ENCODE assay signal across 32 cellular contexts in the genomic region with DNA sequence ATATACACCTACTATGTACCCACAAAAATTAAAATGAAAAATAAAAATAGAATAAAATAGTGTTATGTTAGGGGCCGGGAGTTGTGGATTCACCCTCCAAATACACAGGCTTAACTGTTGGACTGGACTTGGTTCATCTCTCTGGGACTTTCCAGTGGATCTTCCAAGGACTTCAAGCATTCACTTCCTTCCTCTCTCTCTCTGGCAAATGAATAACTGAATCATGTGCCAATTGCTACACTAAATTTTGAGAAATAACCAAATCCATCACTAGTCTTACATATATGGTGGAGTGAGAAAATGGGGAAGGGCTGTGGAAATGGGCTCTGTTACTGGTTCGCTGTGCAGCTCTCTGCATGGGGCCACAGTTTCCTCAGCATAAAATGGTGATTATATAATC. TPM values are rescaled to one million over a fixed set of nuclear protein-coding genes. Genes with fewer than 3 reads are reported as not detected.
"Had no signal": no experiment of that assay in that cellular context is flagged by ENCODE, and none has a peak within 500 bp of the region (broad histone marks: within the 10 kb centered on the region; RNA-seq: fewer than 3 reads in every experiment).

No MANE protein-coding gene starts in this region.

- DNase-seq: activated CD4-positive, alpha-beta T cell treated with anti-CD3 and anti-CD28 coated beads, Interleukin-2, amount 10 ng/mL, durations not matched to agents 24 days and 14 days; activated CD4-positive, alpha-beta T cell treated with anti-CD3 and anti-CD28 coated beads, Interleukin-2, amount 50 U/mL, for 4 hours; activated CD8-positive, alpha-beta T cell treated with anti-CD3 and anti-CD28 coated beads for 36 hours; activated effector memory CD4-positive, alpha-beta T cell treated with anti-CD3 and anti-CD28 coated beads, Interleukin-2, amount 50 U/mL, for 16 hours; activated naive CD4-positive, alpha-beta T cell; activated naive CD4-positive, alpha-beta T cell treated with anti-CD3 and anti-CD28 coated beads, Interleukin-2, amount 50 U/mL, for 16 hours; activated naive CD8-positive, alpha-beta T cell treated with anti-CD3 and anti-CD28 coated beads for 36 hours; activated T-cell treated with anti-CD3 and anti-CD28 coated beads, Interleukin-2, amount 50 U/mL, for 1 hour; activated T-cell treated with anti-CD3 and anti-CD28 coated beads, Interleukin-2, amount 50 U/mL, for 72 hours; amniotic stem cell; aorta; brain microvascular endothelial cell; MM.1S; NCI-H1048; NCI-H1105 treated with DMSO at 0.1 percent for 48 hours; NCI-H1436; NCI-H1694; NCI-H1930; NCI-H2081 treated with DMSO at 0.1 percent for 48 hours; NCI-H226; NCI-H446 treated with DMSO at 0.1 percent for 48 hours; NCI-H69; SHP77; SJCRH30; T1000 had no signal

- H3K27me3 ChIP-seq: brain microvascular endothelial cell, SJCRH30 had no signal

- H3K4me3 ChIP-seq: SJCRH30, SK-N-MC had no signal

- H3K9ac ChIP-seq: KMS-11 had no signal

- H3K4me2 ChIP-seq: KMS-11 had no signal

- H3K27ac ChIP-seq: brain microvascular endothelial cell, KMS-11, SJCRH30, SK-N-MC had no signal

- H3K36me3 ChIP-seq: brain microvascular endothelial cell, SJCRH30 had no signal

RNA-seq across cellular contexts. Expression of a gene that starts 6.7 kb away (rescaled TPM):
- total RNA-seq: activated CD4-positive, alpha-beta T cell treated with anti-CD3 and anti-CD28 coated beads, Interleukin-2, amount 10 ng/mL, durations not matched to agents 24 days and 14 days; activated CD8-positive, alpha-beta memory T cell treated with anti-CD3 and anti-CD28 coated beads for 36 hours; activated CD8-positive, alpha-beta T cell treated with anti-CD3 and anti-CD28 coated beads for 36 hours; activated naive CD8-positive, alpha-beta T cell treated with anti-CD3 and anti-CD28 coated beads for 36 hours; activated T-cell treated with anti-CD3 and anti-CD28 coated beads, Interleukin-2, amount 50 U/mL, for 72 hours; activated T-helper 17 cell treated with anti-CD3 and anti-CD28 coated beads, Interleukin-2, amount 50 U/mL, for 72 hours; T-helper 1 cell treated with Interleukin-12 subunit alpha and Interleukin-12 subunit beta and Interleukin-4 antibody, amounts not matched to agents 30 ng/mL and 1 ng/mL, for 36 hours; T-helper 2 cell treated with Interferon-gamma antibody and Interleukin-4, amounts not matched to agents 100 ng/mL and 5 ng/mL, for 36 hours had no signal

RNA-seq across cellular contexts. Expression of a gene that starts 36.7 kb away (rescaled TPM):
- total RNA-seq: activated CD4-positive, alpha-beta T cell treated with anti-CD3 and anti-CD28 coated beads, Interleukin-2, amount 10 ng/mL, durations not matched to agents 24 days and 14 days; activated CD8-positive, alpha-beta memory T cell treated with anti-CD3 and anti-CD28 coated beads for 36 hours; activated CD8-positive, alpha-beta T cell treated with anti-CD3 and anti-CD28 coated beads for 36 hours; activated naive CD8-positive, alpha-beta T cell treated with anti-CD3 and anti-CD28 coated beads for 36 hours; activated T-cell treated with anti-CD3 and anti-CD28 coated beads, Interleukin-2, amount 50 U/mL, for 72 hours; activated T-helper 17 cell treated with anti-CD3 and anti-CD28 coated beads, Interleukin-2, amount 50 U/mL, for 72 hours; LHCN-M2; T-helper 1 cell treated with Interleukin-12 subunit alpha and Interleukin-12 subunit beta and Interleukin-4 antibody, amounts not matched to agents 30 ng/mL and 1 ng/mL, for 36 hours; T-helper 2 cell treated with Interferon-gamma antibody and Interleukin-4, amounts not matched to agents 100 ng/mL and 5 ng/mL, for 36 hours had no signal
